ENCODE assay signal across 11 cellular contexts in the genomic region with DNA sequence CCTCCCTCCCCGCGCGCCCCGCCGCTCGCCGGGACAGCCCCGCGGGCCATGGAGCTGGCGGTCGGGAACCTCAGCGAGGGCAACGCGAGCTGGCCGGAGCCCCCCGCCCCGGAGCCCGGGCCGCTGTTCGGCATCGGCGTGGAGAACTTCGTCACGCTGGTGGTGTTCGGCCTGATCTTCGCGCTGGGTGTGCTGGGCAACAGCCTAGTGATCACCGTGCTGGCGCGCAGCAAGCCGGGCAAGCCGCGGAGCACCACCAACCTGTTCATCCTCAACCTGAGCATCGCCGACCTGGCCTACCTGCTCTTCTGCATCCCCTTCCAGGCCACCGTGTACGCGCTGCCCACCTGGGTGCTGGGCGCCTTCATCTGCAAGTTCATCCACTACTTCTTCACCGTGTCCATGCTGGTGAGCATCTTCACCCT. TPM values are rescaled to one million over a fixed set of nuclear protein-coding genes. Genes with fewer than 3 reads are reported as not detected.
A peak's percentile ranks its signal among the peaks of the same experiment; 100 is the strongest.
DNase-seq lines count a peak whose midpoint lies in the region; ATAC-seq and TF ChIP-seq lines count a peak whose summit lies in the region.
"Had no signal": no experiment of that assay in that cellular context is flagged by ENCODE, and none has a peak within 500 bp of the region (broad histone marks: within the 10 kb centered on the region; RNA-seq: fewer than 3 reads in every experiment).

No MANE protein-coding gene starts in this region.

- CTCF ChIA-PET in CD8-positive, alpha-beta T cell (lab: Charles Lee): no interaction called here

- ATAC-seq in CD8-positive, alpha-beta T cell: no peak
- ATAC-seq: body of pancreas, K562 had no signal

- H3K9me3 Mint-ChIP-seq in CD8-positive, alpha-beta T cell: peaks cover 6% of the 10 kb centered on the region
- peaks cover 13% of the 10 kb centered on the region for H3K9me3 Mint-ChIP-seq in neural crest cell

- peaks cover 3% of the 10 kb centered on the region for H3K27me3 ChIP-seq in CD8-positive, alpha-beta T cell (ENCODE audit: insufficient read depth, low read length)

- POLR2A ChIA-PET in CD8-positive, alpha-beta T cell (lab: Charles Lee): no interaction called here

- intact Hi-C loops in CD8-positive, alpha-beta T cell (cut with DNase I, micrococcal nuclease): no loop called here

- peaks cover 5% of the 10 kb centered on the region for H3K4me1 ChIP-seq in CD8-positive, alpha-beta T cell (ENCODE audit: insufficient read depth, low read length)

- no peak overlapping the region for H3K4me3 ChIP-seq in CD8-positive, alpha-beta T cell (ENCODE audit: low read depth, low read length)
- H3K4me3 ChIP-seq: body of pancreas, K562 had no signal

- H3K9me3 ChIP-seq in CD8-positive, alpha-beta T cell (ENCODE audit: low read length): no peaks in the 10 kb centered on the region
- H3K9me3 ChIP-seq: body of pancreas had no signal

- H3K4me1 Mint-ChIP-seq in CD8-positive, alpha-beta T cell (ENCODE audit: low read depth): peaks cover 13% of the 10 kb centered on the region
- peaks cover 13% of the 10 kb centered on the region for H3K4me1 Mint-ChIP-seq in neural crest cell

- no peak overlapping the region for H3K27ac ChIP-seq in CD8-positive, alpha-beta T cell (ENCODE audit: low read depth, low read length)
- H3K27ac ChIP-seq: body of pancreas had no signal

- H3K27me3 Mint-ChIP-seq in CD8-positive, alpha-beta T cell (ENCODE audit: low read depth): peaks cover 67% of the 10 kb centered on the region
- peaks cover 92% of the 10 kb centered on the region for H3K27me3 Mint-ChIP-seq in neural crest cell (ENCODE audit: low read depth)

- TF ChIP-seq CTCF in CD8-positive, alpha-beta T cell (IDR thresholded peaks at IDR 0.05): no peak
- TF ChIP-seq CTCF in GM10266 (IDR thresholded peaks at IDR 0.05; ENCODE audit: control insufficient read depth, insufficient read depth, low read depth, missing control alignments): no peak
- TF ChIP-seq CTCF in neural crest cell (conservative IDR thresholded peaks at IDR 0.05): no peak

- no peaks in the 10 kb centered on the region for H3K36me3 Mint-ChIP-seq in CD8-positive, alpha-beta T cell
- peaks cover 6% of the 10 kb centered on the region for H3K36me3 Mint-ChIP-seq in neural crest cell (ENCODE audit: low read depth)

- H3K4me3 Mint-ChIP-seq in CD8-positive, alpha-beta T cell: peak overlapping the region; percentile 58
- peak overlapping the region; percentile 74 for H3K4me3 Mint-ChIP-seq in neural crest cell

- no peaks in the 10 kb centered on the region for H3K36me3 ChIP-seq in CD8-positive, alpha-beta T cell (ENCODE audit: insufficient read depth, low read length)

- DNase-seq in CD8-positive, alpha-beta T cell: no peak
- DNase-seq in GM10266 (ENCODE audit: extremely low spot score) (peak; percentile 32), ecto neural progenitor cell (ENCODE audit: low spot score) (peak; percentile 68), neural crest cell (ENCODE audit: low read depth, low spot score) (no peak), NCI-H446 treated with DMSO at 0.1 percent for 48 hours (lab: John Stamatoyannopoulos, UW) (no peak), NCI-H2171 treated with DMSO at 0.1 percent for 48 hours (lab: John Stamatoyannopoulos, UW) (no peak), GM03348 (ENCODE audit: low spot score) (no peak), NCI-H345 treated with DMSO at 0.1 percent for 48 hours (lab: John Stamatoyannopoulos, UW; ENCODE audit: unreplicated experiment) (no peak)
- DNase-seq: body of pancreas had no signal

- H3K27ac Mint-ChIP-seq in CD8-positive, alpha-beta T cell: no peak overlapping the region
- H3K27ac Mint-ChIP-seq in neural crest cell (ENCODE audit: unreplicated experiment): no peak overlapping the region

RNA-seq across cellular contexts. Expression of a gene that starts 0.9 kb away (rescaled TPM):
- not detected for total RNA-seq in CD8-positive, alpha-beta T cell
- not detected in 2 replicates for total RNA-seq in neural crest cell
- total RNA-seq: K562, skeletal muscle tissue had no signal

Comparison
In these comparisons a context has a peak if more than half of its experiments do, and no peak if none do; other contexts are left out.
1. DNase-seq: peak in GM10266 (single experiment) and ecto neural progenitor cell (single experiment); none in CD8-positive, alpha-beta T cell (0 of 7), neural crest cell (single experiment), NCI-H446 treated with DMSO at 0.1 percent for 48 hours (single experiment), NCI-H2171 treated with DMSO at 0.1 percent for 48 hours (single experiment), GM03348 (single experiment) and NCI-H345 treated with DMSO at 0.1 percent for 48 hours (single experiment).